27 cellular contexts compared by ENCODE assay signal in genomic region chr22:35104491-35104890, GRCh38. TPM values are rescaled to one million over a fixed set of nuclear protein-coding genes. Genes with fewer than 3 reads are reported as not detected.
"Had no signal": no experiment of that assay in that cellular context is flagged by ENCODE, and none has a peak within 500 bp of the region (broad histone marks: within the 10 kb centered on the region; RNA-seq: fewer than 3 reads in every experiment).

No MANE protein-coding gene starts in this region.

- H3K36me3 ChIP-seq: breast epithelium, MG63 had no signal

- H3K4me1 Mint-ChIP-seq: activated CD8-positive, alpha-beta memory T cell treated with anti-CD3 and anti-CD28 coated beads, Interleukin-2, amount 10 ng/mL, durations not matched to agents 7 days and 5 days; activated naive CD4-positive, alpha-beta T cell treated with anti-CD3 and anti-CD28 coated beads, Interleukin-2, amount 50 U/mL, for 24 hours; T-helper 17 cell had no signal

- DNase-seq: activated CD4-positive, alpha-beta T cell treated with anti-CD3 and anti-CD28 coated beads for 48 hours; activated CD4-positive, alpha-beta T cell treated with anti-CD3 and anti-CD28 coated beads, Interleukin-2, amount 50 U/mL, for 4 hours; activated CD4-positive, CD25-positive, alpha-beta regulatory T cell treated with anti-CD3 and anti-CD28 coated beads, Interleukin-2, amount 50 U/mL, for 72 hours; activated CD8-positive, alpha-beta memory T cell treated with anti-CD3 and anti-CD28 coated beads, Interleukin-2, amount 10 ng/mL, durations not matched to agents 7 days and 5 days; activated effector memory CD4-positive, alpha-beta T cell treated with Interleukin-2 at 50 U/mL for 16 hours; activated naive CD4-positive, alpha-beta T cell; activated T-cell treated with anti-CD3 and anti-CD28 coated beads, Interleukin-2, amount 50 U/mL, for 24 hours; aorta; caudate nucleus; MG63; NCI-H1105 treated with DMSO at 0.1 percent for 48 hours; NCI-H1436 treated with DMSO at 0.1 percent for 48 hours; NCI-H187 treated with DMSO at 0.1 percent for 48 hours; NCI-H2081 treated with DMSO at 0.1 percent for 48 hours; NCI-H446; NCI-H524 treated with DMSO at 0.1 percent for 48 hours; NCI-H748 treated with DMSO at 0.1 percent for 48 hours; NK-92 treated with Interleukin-12 subunit alpha and Interleukin-12 subunit beta, amount 100 ng/mL, for 24 hours; PC-3; SHP77 treated with DMSO at 0.1 percent for 48 hours; T-helper 17 cell; T-helper 9 cell had no signal

- H3K4me3 ChIP-seq: breast epithelium, MG63 had no signal

- H3K27ac ChIP-seq: breast epithelium had no signal

- ATAC-seq: activated CD8-positive, alpha-beta memory T cell treated with anti-CD3 and anti-CD28 coated beads, Interleukin-2, amount 10 ng/mL, durations not matched to agents 7 days and 5 days; PC-3; T-helper 17 cell; WTC11 had no signal

- H3K4me3 Mint-ChIP-seq: activated CD8-positive, alpha-beta memory T cell treated with anti-CD3 and anti-CD28 coated beads, Interleukin-2, amount 10 ng/mL, durations not matched to agents 7 days and 5 days; activated naive CD4-positive, alpha-beta T cell treated with anti-CD3 and anti-CD28 coated beads, Interleukin-2, amount 50 U/mL, for 24 hours; activated T-cell treated with anti-CD3 and anti-CD28 coated beads, Interleukin-2, amount 50 U/mL, for 24 hours; activated T-helper 1 cell treated with anti-CD3 and anti-CD28 coated beads, Interleukin-12 subunit alpha, Interleukin-12 subunit beta, Interleukin-2, Interleukin-4 antibody, amounts not matched to agents 30 ng/mL and 10 ng/mL and 1 ng/mL, durations not matched to agents 14 hours and 24 hours and 36 hours; T-helper 17 cell; WTC11 had no signal

- H3K36me3 Mint-ChIP-seq: activated CD8-positive, alpha-beta memory T cell treated with anti-CD3 and anti-CD28 coated beads, Interleukin-2, amount 10 ng/mL, durations not matched to agents 7 days and 5 days; activated naive CD4-positive, alpha-beta T cell treated with anti-CD3 and anti-CD28 coated beads, Interleukin-2, amount 50 U/mL, for 24 hours; WTC11 had no signal

- H3K9me3 ChIP-seq: MG63 had no signal

- H3K9me3 Mint-ChIP-seq: activated T-cell treated with anti-CD3 and anti-CD28 coated beads, Interleukin-2, amount 50 U/mL, for 24 hours; activated T-helper 1 cell treated with anti-CD3 and anti-CD28 coated beads, Interleukin-12 subunit alpha, Interleukin-12 subunit beta, Interleukin-2, Interleukin-4 antibody, amounts not matched to agents 30 ng/mL and 10 ng/mL and 1 ng/mL, durations not matched to agents 14 hours and 24 hours and 36 hours had no signal

- H3K4me1 ChIP-seq: breast epithelium had no signal

- H3K27ac Mint-ChIP-seq: activated CD8-positive, alpha-beta memory T cell treated with anti-CD3 and anti-CD28 coated beads, Interleukin-2, amount 10 ng/mL, durations not matched to agents 7 days and 5 days; activated naive CD4-positive, alpha-beta T cell treated with anti-CD3 and anti-CD28 coated beads, Interleukin-2, amount 50 U/mL, for 24 hours; activated T-cell treated with anti-CD3 and anti-CD28 coated beads, Interleukin-2, amount 50 U/mL, for 24 hours; activated T-helper 1 cell treated with anti-CD3 and anti-CD28 coated beads, Interleukin-12 subunit alpha, Interleukin-12 subunit beta, Interleukin-2, Interleukin-4 antibody, amounts not matched to agents 30 ng/mL and 10 ng/mL and 1 ng/mL, durations not matched to agents 14 hours and 24 hours and 36 hours; T-helper 17 cell; WTC11 had no signal

RNA-seq across cellular contexts. Expression of gene ISX, which starts 38.5 kb away (rescaled TPM):
- total RNA-seq: activated CD8-positive, alpha-beta memory T cell treated with anti-CD3 and anti-CD28 coated beads, Interleukin-2, amount 10 ng/mL, durations not matched to agents 7 days and 5 days; activated T-helper 1 cell treated with anti-CD3 and anti-CD28 coated beads, Interleukin-12 subunit alpha, Interleukin-12 subunit beta, Interleukin-2, Interleukin-4 antibody, amounts not matched to agents 30 ng/mL and 10 ng/mL and 1 ng/mL, durations not matched to agents 14 hours and 24 hours and 36 hours; aorta; PC-3; SK-MEL-5; T-helper 17 cell; WTC11 had no signal
